ENCODE assay signal across 21 cellular contexts in the genomic region with DNA sequence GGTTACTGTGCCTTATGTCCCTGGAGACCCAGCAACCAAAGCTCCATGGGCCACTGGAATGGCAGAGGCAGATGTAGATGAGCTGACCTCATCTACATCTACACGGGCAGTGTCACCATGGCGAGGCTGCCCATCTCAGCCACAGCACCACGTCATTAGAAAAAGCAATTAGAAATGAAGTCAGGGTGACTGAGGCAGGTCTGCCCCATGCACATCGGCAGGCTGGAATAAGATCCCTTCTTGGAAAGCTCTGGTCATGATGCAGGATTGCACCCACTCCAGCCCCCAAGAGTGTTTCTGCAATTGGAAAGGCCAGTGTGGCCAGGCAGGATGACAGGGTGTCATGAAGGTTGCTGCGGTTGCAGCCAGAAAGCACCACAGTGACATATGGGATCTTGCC.
"Had no signal": no experiment of that assay in that cellular context is flagged by ENCODE, and none has a peak within 500 bp of the region (broad histone marks: within the 10 kb centered on the region; RNA-seq: fewer than 3 reads in every experiment).

No MANE protein-coding gene starts in this region.

- ATAC-seq: left lobe of liver; mucosa of descending colon; naive thymus-derived CD8-positive, alpha-beta T cell; stimulated activated effector memory CD8-positive, alpha-beta T cell treated with anti-CD3 and anti-CD28 coated beads, Interleukin-12 subunit alpha, Interleukin-12 subunit beta, amount 100 ng/mL, for 72 hours; stimulated activated naive CD8-positive, alpha-beta T cell treated with anti-CD3 and anti-CD28 coated beads, Interleukin-15, Interleukin-2, amounts not matched to agents 100 U/mL and 50 U/mL, for 24 hours; upper lobe of right lung had no signal

- H3K36me3 ChIP-seq: esophagus squamous epithelium, neutrophil, right atrium auricular region, suprapubic skin, thyroid gland, upper lobe of right lung had no signal

- H3K27me3 ChIP-seq: right atrium auricular region, suprapubic skin, thyroid gland, upper lobe of right lung had no signal

- H3K27ac Mint-ChIP-seq: naive thymus-derived CD8-positive, alpha-beta T cell; stimulated activated effector memory CD8-positive, alpha-beta T cell treated with anti-CD3 and anti-CD28 coated beads, Interleukin-12 subunit alpha, Interleukin-12 subunit beta, amount 100 ng/mL, for 72 hours had no signal

- H3K4me1 Mint-ChIP-seq: naive thymus-derived CD8-positive, alpha-beta T cell; stimulated activated effector memory CD8-positive, alpha-beta T cell treated with anti-CD3 and anti-CD28 coated beads, Interleukin-12 subunit alpha, Interleukin-12 subunit beta, amount 100 ng/mL, for 72 hours had no signal

- H3K4me3 ChIP-seq: esophagus squamous epithelium, mucosa of descending colon, right atrium auricular region, suprapubic skin, thyroid gland, upper lobe of right lung had no signal

- H3K36me3 Mint-ChIP-seq: stimulated activated effector memory CD8-positive, alpha-beta T cell treated with anti-CD3 and anti-CD28 coated beads, Interleukin-12 subunit alpha, Interleukin-12 subunit beta, amount 100 ng/mL, for 72 hours had no signal

- H3K4me3 Mint-ChIP-seq: naive thymus-derived CD8-positive, alpha-beta T cell; stimulated activated effector memory CD8-positive, alpha-beta T cell treated with anti-CD3 and anti-CD28 coated beads, Interleukin-12 subunit alpha, Interleukin-12 subunit beta, amount 100 ng/mL, for 72 hours had no signal

- DNase-seq: caudate nucleus; cortex of kidney; effector memory CD4-positive, alpha-beta T cell; esophagus squamous epithelium; foreskin fibroblast; hippocampal formation; mammary epithelial cell; mucosa of descending colon; naive thymus-derived CD8-positive, alpha-beta T cell; small intestine; stimulated activated CD4-positive, alpha-beta T cell treated with anti-CD3 and anti-CD28 coated beads, Interleukin-4, amount 100 ng/mL, for 1 hour; stimulated activated CD8-positive, alpha-beta memory T cell treated with anti-CD3 and anti-CD28 coated beads, Interleukin-4, amount 100 ng/mL, for 48 hours; stimulated activated naive CD8-positive, alpha-beta T cell treated with anti-CD3 and anti-CD28 coated beads, Interleukin-15, Interleukin-2, amounts not matched to agents 100 U/mL and 50 U/mL, for 24 hours; thyroid gland; upper lobe of right lung had no signal

- H3K27ac ChIP-seq: epithelial cell of prostate, esophagus squamous epithelium, neutrophil, right atrium auricular region, suprapubic skin, thyroid gland, upper lobe of right lung had no signal

- H3K4me1 ChIP-seq: right atrium auricular region, thyroid gland, upper lobe of right lung had no signal

- H3K9me3 ChIP-seq: mucosa of descending colon, neutrophil, right atrium auricular region, thyroid gland, upper lobe of right lung had no signal
